ENCODE assay signal across 8 cellular contexts in genomic region chr22:21972293-21972779, GRCh38. TPM values are rescaled to one million over a fixed set of nuclear protein-coding genes. Genes with fewer than 3 reads are reported as not detected.
DNase-seq lines count a peak whose midpoint lies in the region; ATAC-seq, FAIRE-seq and TF ChIP-seq lines count a peak whose summit lies in the region.

No MANE protein-coding gene starts in this region.

- H3K9me3 ChIP-seq in T-helper 17 cell (ENCODE audit: control insufficient read depth, low read length, poor library complexity, severe bottlenecking) (no peaks in the 10 kb centered on the region), GM12878 (replicated peaks; ENCODE audit: control insufficient read depth, insufficient read depth, low read length) (no peaks in the 10 kb centered on the region)

- H2AFZ ChIP-seq in GM12878 (ENCODE audit: control insufficient read depth, low read depth, low read length): no peak overlapping the region

- RAD21 ChIA-PET in GM12878 (lab: Charles Lee; ENCODE audit: unreplicated experiment): interaction anchor here (0.6 to 1.8 kb wide), 12 partner anchors 57 to 1156 kb away, joined by 3 to 9 read pairs (median 3); no protein-coding TSS in a partner anchor

- no peak overlapping the region for H3K4me3 ChIP-seq in GM12878

- H3K4me1 Mint-ChIP-seq in T-helper 17 cell: peaks cover 10% of the 10 kb centered on the region
- H3K4me1 Mint-ChIP-seq in stimulated activated naive B cell treated with anti-CD40 and anti-IgM and Interleukin-4, amounts not matched to agents 10 μg/mL and 1 μg/mL and 100 μg/mL, for 72 hours: peaks cover 6 to 24% of the 10 kb centered on the region in 2 donors

- peaks cover 22 to 28% of the 10 kb centered on the region in 2 experiments for H3K36me3 ChIP-seq in GM12878 (ENCODE audit: control insufficient read depth in 2 of 2, insufficient read depth in 2 of 2, low read length in 1 of 2)

- no peak overlapping the region for H3K9ac ChIP-seq in GM12878 (ENCODE audit: control insufficient read depth, insufficient read depth, low read length)

- peaks cover 14% of the 10 kb centered on the region for H3K36me3 Mint-ChIP-seq in T-helper 17 cell (ENCODE audit: low read depth)
- H3K36me3 Mint-ChIP-seq in stimulated activated naive B cell treated with anti-CD40 and anti-IgM and Interleukin-4, amounts not matched to agents 10 μg/mL and 1 μg/mL and 100 μg/mL, for 72 hours: peaks cover 49 to 61% of the 10 kb centered on the region in 2 donors

- no peak overlapping the region for H3K4me3 Mint-ChIP-seq in T-helper 17 cell
- H3K4me3 Mint-ChIP-seq in stimulated activated naive B cell treated with anti-CD40 and anti-IgM and Interleukin-4, amounts not matched to agents 10 μg/mL and 1 μg/mL and 100 μg/mL, for 72 hours: no peak overlapping the region

- 49% methylated on average over 7 of the region's 7 CpGs for WGBS in GM12878 (ENCODE audit: insufficient coverage, insufficient replicate concordance, low lambda C conversion rate, missing lambda C conversion rate)

- no peak for TF ChIP-seq EP300 in GM12878 (IDR thresholded peaks at IDR 0.05; ENCODE audit: borderline replicate concordance in 1 of 2, control insufficient read depth in 1 of 2, low read depth in 2 of 2, low read length in 2 of 2)

- H3K27ac ChIP-seq in GM12878 (ENCODE audit: control insufficient read depth, insufficient read depth): no peak overlapping the region

- no peaks in the 10 kb centered on the region for H3K9me3 Mint-ChIP-seq in stimulated activated naive B cell treated with anti-CD40 and anti-IgM and Interleukin-4, amounts not matched to agents 10 μg/mL and 1 μg/mL and 100 μg/mL, for 72 hours

- no peaks in the 10 kb centered on the region; the same call in 1 of the 2 replicates for H3K4me1 ChIP-seq in GM12878 (ENCODE audit: control insufficient read depth, insufficient read depth, low read length)

- peak; percentile 75 for TF ChIP-seq RAD21 in GM12878 (IDR thresholded peaks at IDR 0.05; ENCODE audit: insufficient read depth, low read depth, low read length)

- TF ChIP-seq POLR2A in GM12878 (IDR thresholded peaks at IDR 0.05; ENCODE audit: low read depth, low read length): no peak

- intact Hi-C loops in GM12878 (cut with micrococcal nuclease; ENCODE audit: unreplicated experiment): loop anchor here (5.0 kb wide), 1 partner anchor 985 kb away; no protein-coding TSS in a partner anchor

- in situ Hi-C loops in ACHN (cut with HindIII; ENCODE audit: low pct_ligation_motif_present, low pct_unique_long_range_greater_than_20kb, low sequenced_read_pairs): no loop called here
- in situ Hi-C loops in GM12878 (cut with MboI): no loop called here

- H3K79me2 ChIP-seq in GM12878 (ENCODE audit: control insufficient read depth, insufficient read depth, low read length): no peaks in the 10 kb centered on the region

- no peaks in the 10 kb centered on the region for H3K27me3 Mint-ChIP-seq in T-helper 17 cell
- no peaks in the 10 kb centered on the region for H3K27me3 Mint-ChIP-seq in stimulated activated naive B cell treated with anti-CD40 and anti-IgM and Interleukin-4, amounts not matched to agents 10 μg/mL and 1 μg/mL and 100 μg/mL, for 72 hours

- DNase-seq in ACHN (peak; percentile 41), GM19239 (ENCODE audit: insufficient read length, low spot score) (peak; percentile 78), T-helper 17 cell (peak; percentile 28 to 50 (median 32)), GM12878 (ENCODE audit: low read depth, low spot score) (no peak), left kidney (ENCODE audit: low read depth, low spot score) (peak; percentile 59), putamen (ENCODE audit: low spot score) (no peak)
- peak; percentile 37 for DNase-seq in stimulated activated naive B cell treated with anti-CD40 and anti-IgM and Interleukin-4, amounts not matched to agents 10 μg/mL and 1 μg/mL and 100 μg/mL, for 72 hours

- POLR2A ChIA-PET in GM12878 (lab: Charles Lee): interaction anchor here (1.3 kb wide), 1 partner anchor 10 kb away, joined by 3 read pairs; no protein-coding TSS in a partner anchor

- FAIRE-seq in GM19239 (lab: Jason Lieb, UNC) (peak; percentile 63), GM12878 (lab: Jason Lieb, UNC) (peak; percentile 18)

- ATAC-seq in T-helper 17 cell: peak; percentile 64
- ATAC-seq in GM12878: peak; percentile 92
- peak; percentile 79 to 81 for ATAC-seq in stimulated activated naive B cell treated with anti-CD40 and anti-IgM and Interleukin-4, amounts not matched to agents 10 μg/mL and 1 μg/mL and 100 μg/mL, for 72 hours (replicated peaks)
- no peak for ATAC-seq in HG03097 (IDR thresholded peaks at IDR 0.05; ENCODE audit: low FRiP score, unreplicated experiment)

- H4K20me1 ChIP-seq in GM12878 (ENCODE audit: control insufficient read depth, insufficient read depth): no peaks in the 10 kb centered on the region

- no TSS peak for BruUV-seq in GM12878 (replicated peaks; lab: Mats Ljungman, UMichigan)

- H3K4me2 ChIP-seq in GM12878 (ENCODE audit: control insufficient read depth, insufficient read depth): no peak overlapping the region

- CTCF ChIA-PET in GM12878 (lab: Yijun Ruan, JAX): interaction anchor here (0.6 to 3.2 kb wide), 44 partner anchors 10 to 1162 kb away, joined by 3 to 47 read pairs (median 4); partner anchors contain the start of genes PPM1F and TOP3B

- no peak overlapping the region for H3K27ac Mint-ChIP-seq in T-helper 17 cell
- H3K27ac Mint-ChIP-seq in stimulated activated naive B cell treated with anti-CD40 and anti-IgM and Interleukin-4, amounts not matched to agents 10 μg/mL and 1 μg/mL and 100 μg/mL, for 72 hours: peak overlapping the region; percentile 20

- peak; percentile 70 to 95 (median 94) for TF ChIP-seq CTCF in GM12878 (IDR thresholded peaks at IDR 0.05 in 2 of 3, conservative IDR thresholded peaks at IDR 0.05 in 1 of 3; ENCODE audit: control insufficient read depth in 2 of 3, extremely low read depth in 1 of 3, insufficient read depth in 1 of 3, low read depth in 3 of 3, low read length in 3 of 3)

- H3K27me3 ChIP-seq in GM12878 (replicated peaks in 1 of 2; ENCODE audit: control insufficient read depth in 2 of 2, insufficient read depth in 2 of 2, low read length in 1 of 2): no peaks in the 10 kb centered on the region

- SMC1A ChIA-PET in GM12878 (lab: Charles Lee; ENCODE audit: uncharacterized antibody, unreplicated experiment): interaction anchor here (0.8 to 2.2 kb wide), 7 partner anchors 9 to 984 kb away, joined by 3 to 10 read pairs (median 6); partner anchors contain the start of gene TOP3B

TF ChIP-seq in GM12878, 131 proteins besides CTCF, POLR2A, EP300 and RAD21:
- TF ChIP-seq CBFB (IDR thresholded peaks at IDR 0.05; ENCODE audit: low read depth) (no peak), TCF7 (IDR thresholded peaks at IDR 0.05; ENCODE audit: borderline replicate concordance) (no peak), FOXK2 (IDR thresholded peaks at IDR 0.05) (no peak), YY1 (IDR thresholded peaks at IDR 0.05; ENCODE audit: low read depth, low read length) (peak; percentile 63; the same call in 1 of the 2 replicates), SMC3 (IDR thresholded peaks at IDR 0.05; ENCODE audit: borderline replicate concordance, low read length) (peak; percentile 55; the same call in 1 of the 2 replicates), SRF (IDR thresholded peaks at IDR 0.05; ENCODE audit: low read depth in 2 of 2, low read length in 2 of 2) (0 out of 4 replicates have a peak, but pooled peaks of 1 of the 2 experiments have one; percentile 28)

RNA-seq across cellular contexts. Expression of gene TOP3B, which starts 10.3 kb away (rescaled TPM):
- 10 to 100 TPM; 49.5 to 55.5 TPM for total RNA-seq in T-helper 17 cell
- 173 TPM in 2 replicates for total RNA-seq in GM12878 (2013; cell fraction: nucleolus; rRNA removed)
- 43.5 and 47.3 TPM in 2 replicates for total RNA-seq in GM12878 (2014; rRNA removed)
- 19.9 and 22.1 TPM in 2 replicates for total RNA-seq in GM12878 (2014; rRNA removed; fragmentation: Illumina TruSeq; extraction: Trizol)
- total RNA-seq in GM12878 (2021): 41.9 and 47.1 TPM in 2 replicates
- polyA plus RNA-seq in GM12878 (2011; ENCODE audit: low read depth): 7.4 TPM
- 7.4 and 12.4 TPM in 2 replicates for polyA plus RNA-seq in GM12878 (2011; rRNA removed)
- polyA plus RNA-seq in GM12878 (2011; cell fraction: cytosol; rRNA removed): 15.5 and 17.6 TPM in 2 replicates
- 137 and 161 TPM in 2 replicates for polyA plus RNA-seq in GM12878 (2011; cell fraction: nucleus; rRNA removed)
- 16.8 and 19.0 TPM in 2 replicates for polyA plus RNA-seq in GM12878 (2012)
- polyA plus RNA-seq in GM12878 (2014; fragmentation: Illumina TruSeq; extraction: Trizol): 12.8 and 29.6 TPM in 2 replicates
- 1 to 10 TPM in 1 of 2 experiments, under 1 TPM in 1; 0.60 to 1.6 TPM for polyA plus RNA-seq in GM12878 (2014; fragmentation: Nextera tagmentation; extraction: Ambion mirVana)
- 40.9 and 47.9 TPM in 2 replicates for polyA plus RNA-seq in GM12878 (2014; rRNA removed)
- polyA plus RNA-seq in GM12878 (2016; fragmentation: Nextera tagmentation; extraction: Ambion mirVana): 10 to 100 TPM; 37.8 to 45.2 TPM
- polyA minus RNA-seq in GM12878 (2011; rRNA and poly(A)+ RNA removed): 17.1 and 23.3 TPM in 2 replicates
- 6.9 and 8.7 TPM in 2 replicates for polyA minus RNA-seq in GM12878 (2011; cell fraction: cytosol; rRNA and poly(A)+ RNA removed)
- 31.7 and 48.4 TPM in 2 replicates for polyA minus RNA-seq in GM12878 (2011; cell fraction: nucleus; rRNA and poly(A)+ RNA removed)

RNA-seq across cellular contexts. Expression of gene PPM1F, which starts 19.7 kb away (rescaled TPM):
- total RNA-seq in T-helper 17 cell: 10 to 100 TPM; 15.8 to 16.2 TPM
- 25.4 and 26.9 TPM in 2 replicates for total RNA-seq in GM12878 (2013; cell fraction: nucleolus; rRNA removed)
- 17.5 and 19.2 TPM in 2 replicates for total RNA-seq in GM12878 (2014; rRNA removed)
- 7.5 and 8.5 TPM in 2 replicates for total RNA-seq in GM12878 (2014; rRNA removed; fragmentation: Illumina TruSeq; extraction: Trizol)
- total RNA-seq in GM12878 (2021): 19.4 and 26.3 TPM in 2 replicates
- 2.6 TPM for polyA plus RNA-seq in GM12878 (2011; ENCODE audit: low read depth)
- polyA plus RNA-seq in GM12878 (2011; rRNA removed): 5.4 and 7.8 TPM in 2 replicates
- 8.3 and 10.5 TPM in 2 replicates for polyA plus RNA-seq in GM12878 (2011; cell fraction: cytosol; rRNA removed)
- 26.6 and 27.9 TPM in 2 replicates for polyA plus RNA-seq in GM12878 (2011; cell fraction: nucleus; rRNA removed)
- polyA plus RNA-seq in GM12878 (2012): 6.0 and 6.4 TPM in 2 replicates
- 2.9 and 5.6 TPM in 2 replicates for polyA plus RNA-seq in GM12878 (2014; fragmentation: Illumina TruSeq; extraction: Trizol)
- 1 to 10 TPM in 1 of 2 experiments, under 1 TPM in 1; 0.55 to 2.0 TPM for polyA plus RNA-seq in GM12878 (2014; fragmentation: Nextera tagmentation; extraction: Ambion mirVana)
- polyA plus RNA-seq in GM12878 (2014; rRNA removed): 17.0 and 18.5 TPM in 2 replicates
- polyA plus RNA-seq in GM12878 (2016; fragmentation: Nextera tagmentation; extraction: Ambion mirVana): 10 to 100 TPM; 10.9 to 11.6 TPM
- polyA minus RNA-seq in GM12878 (2011; rRNA and poly(A)+ RNA removed): 3.5 and 10.0 TPM in 2 replicates
- polyA minus RNA-seq in GM12878 (2011; cell fraction: cytosol; rRNA and poly(A)+ RNA removed): 2.6 and 5.2 TPM in 2 replicates
- 3.5 and 5.0 TPM in 2 replicates for polyA minus RNA-seq in GM12878 (2011; cell fraction: nucleus; rRNA and poly(A)+ RNA removed)

Comparison
In these comparisons a context has a peak if more than half of its experiments do, and no peak if none do; other contexts are left out.
1. DNase-seq: peak in ACHN (single experiment), GM19239 (single experiment), T-helper 17 cell (3 of 3), left kidney (single experiment) and stimulated activated naive B cell treated with anti-CD40 and anti-IgM and Interleukin-4, amounts not matched to agents 10 μg/mL and 1 μg/mL and 100 μg/mL, for 72 hours (single experiment); none in GM12878 (single experiment) and putamen (single experiment).